In the genomic region with DNA sequence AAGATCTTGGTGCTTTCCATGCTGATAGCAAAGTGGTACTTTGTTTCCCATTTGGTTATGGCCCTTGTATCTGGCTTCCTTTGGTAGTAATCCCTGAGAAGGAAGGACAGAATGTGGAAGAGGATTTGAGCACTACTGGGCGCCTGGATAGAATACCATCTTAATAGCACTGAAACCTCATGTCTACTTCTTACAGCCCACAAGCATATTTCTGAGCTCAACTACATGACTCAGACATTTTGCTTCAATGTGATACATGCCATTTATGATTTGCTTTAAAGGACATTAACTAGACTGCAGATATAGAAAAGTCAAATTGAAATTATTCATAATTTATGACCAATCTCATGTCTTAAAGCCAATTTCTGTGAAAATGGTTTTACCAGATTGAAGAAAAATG, we compare ENCODE assay signal across 14 cellular contexts.
DNase-seq lines count a peak whose midpoint lies in the region; ATAC-seq and TF ChIP-seq lines count a peak whose summit lies in the region.
"Had no signal": no experiment of that assay in that cellular context is flagged by ENCODE, and none has a peak within 500 bp of the region (broad histone marks: within the 10 kb centered on the region; RNA-seq: fewer than 3 reads in every experiment).

No MANE protein-coding gene starts in this region.

- no peak overlapping the region for H2AFZ ChIP-seq in OCI-LY7 (ENCODE audit: low read length)

- H3K79me2 ChIP-seq in OCI-LY7 (ENCODE audit: insufficient read depth, low read depth, low read length), result no peaks in the 10 kb centered on the region

- H3K27me3 ChIP-seq in adipocyte (replicated peaks; ENCODE audit: control insufficient read depth, insufficient read depth, low read length), result no peaks in the 10 kb centered on the region

- no peaks in the 10 kb centered on the region for H3K4me1 Mint-ChIP-seq in nephron progenitor cell
- H3K4me1 Mint-ChIP-seq in activated T-cell treated with anti-CD3 and anti-CD28 coated beads, Interleukin-2, amount 50 U/mL, for 4 hours (ENCODE audit: low read depth), result no peaks in the 10 kb centered on the region

- H3K36me3 ChIP-seq in adipocyte (ENCODE audit: control insufficient read depth, insufficient read depth, low read length, severe bottlenecking), result no peaks in the 10 kb centered on the region
- H3K36me3 ChIP-seq in OCI-LY7 (ENCODE audit: insufficient read depth, low read length), result no peaks in the 10 kb centered on the region

- no peaks in the 10 kb centered on the region for H3K9me3 Mint-ChIP-seq in nephron progenitor cell
- H3K9me3 Mint-ChIP-seq in activated T-cell treated with anti-CD3 and anti-CD28 coated beads, Interleukin-2, amount 50 U/mL, for 4 hours, result peaks cover 3% of the 10 kb centered on the region

- CTCF ChIA-PET in OCI-LY7 (lab: Charles Lee; ENCODE audit: unreplicated experiment), result no interaction called here

- no peak overlapping the region for H3K27ac Mint-ChIP-seq in nephron progenitor cell

- H3K4me2 ChIP-seq in OCI-LY7 (ENCODE audit: low read length), result no peak overlapping the region
- H3K4me2 ChIP-seq: KMS-11 had no signal

- H3K9ac ChIP-seq in adipocyte (ENCODE audit: low read length), result no peak overlapping the region
- H3K9ac ChIP-seq: KMS-11 had no signal

- no TSS peak for BruUV-seq in OCI-LY7 (replicated peaks; lab: Mats Ljungman, UMichigan)

- DNase-seq in EH (ENCODE audit: low read depth), result peak; percentile 81
- peak; percentile 64 for DNase-seq in adipocyte (ENCODE audit: low read depth)
- peak; percentile 75 for DNase-seq in fibroblast of peridontal ligament (ENCODE audit: extremely low read depth)
- DNase-seq in stromal cell of bone marrow (ENCODE audit: low read depth), result peak; percentile 38
- no peak for DNase-seq in OCI-LY7 (ENCODE audit: low spot score)
- no peak for DNase-seq in nephron progenitor cell
- no peak for DNase-seq in activated T-cell treated with anti-CD3 and anti-CD28 coated beads, Interleukin-2, amount 50 U/mL, for 4 hours
- DNase-seq: DMS79, GDM1, NCI-H1930, NCI-H2171, NCI-H446 treated with DMSO at 0.1 percent for 48 hours had no signal

- H3K27ac ChIP-seq in OCI-LY7 (ENCODE audit: low read depth, low read length, poor library complexity, severe bottlenecking), result no peak overlapping the region
- H3K27ac ChIP-seq: KMS-11, SK-N-MC had no signal

- TF ChIP-seq CTCF in OCI-LY7 (conservative IDR thresholded peaks at IDR 0.05; ENCODE audit: low read length), result no peak
- no peak for TF ChIP-seq CTCF in nephron progenitor cell (IDR thresholded peaks at IDR 0.05)

- H3K4me3 Mint-ChIP-seq in nephron progenitor cell, result no peak overlapping the region
- no peak overlapping the region for H3K4me3 Mint-ChIP-seq in activated T-cell treated with anti-CD3 and anti-CD28 coated beads, Interleukin-2, amount 50 U/mL, for 4 hours

- H3K4me1 ChIP-seq in adipocyte (ENCODE audit: control insufficient read depth, insufficient read depth, low read length), result peaks cover 34% of the 10 kb centered on the region
- H3K4me1 ChIP-seq in OCI-LY7 (ENCODE audit: insufficient read depth, low read length, poor library complexity, severe bottlenecking), result no peaks in the 10 kb centered on the region

- H3K4me3 ChIP-seq in adipocyte (ENCODE audit: low read length), result no peak overlapping the region
- H3K4me3 ChIP-seq in OCI-LY7 (ENCODE audit: low read depth, low read length, poor library complexity, severe bottlenecking), result no peak overlapping the region
- H3K4me3 ChIP-seq: SK-N-MC had no signal

- no peaks in the 10 kb centered on the region for H4K20me1 ChIP-seq in OCI-LY7 (ENCODE audit: insufficient read depth, low read length)

- H3K27me3 Mint-ChIP-seq in nephron progenitor cell (ENCODE audit: low read depth, poor library complexity), result peaks cover 3% of the 10 kb centered on the region
- H3K27me3 Mint-ChIP-seq in activated T-cell treated with anti-CD3 and anti-CD28 coated beads, Interleukin-2, amount 50 U/mL, for 4 hours (ENCODE audit: low read depth), result no peaks in the 10 kb centered on the region

- no peaks in the 10 kb centered on the region for H3K9me2 ChIP-seq in OCI-LY7 (ENCODE audit: insufficient read depth, low read length)

- POLR2A ChIA-PET in OCI-LY7 (lab: Charles Lee), result no interaction called here

- H3K36me3 Mint-ChIP-seq in nephron progenitor cell (ENCODE audit: low read depth), result no peaks in the 10 kb centered on the region
- H3K36me3 Mint-ChIP-seq in activated T-cell treated with anti-CD3 and anti-CD28 coated beads, Interleukin-2, amount 50 U/mL, for 4 hours (ENCODE audit: insufficient read depth), result no peaks in the 10 kb centered on the region

- H3K9me3 ChIP-seq in adipocyte (ENCODE audit: control insufficient read depth, low read length) (no peaks in the 10 kb centered on the region), OCI-LY7 (ENCODE audit: low read length) (no peaks in the 10 kb centered on the region)

- intact Hi-C loops in OCI-LY7 (cut with micrococcal nuclease; ENCODE audit: unreplicated experiment), result no loop called here

- ATAC-seq in activated T-cell treated with anti-CD3 and anti-CD28 coated beads, Interleukin-2, amount 50 U/mL, for 4 hours, result no peak

Comparison
In these comparisons a context has a peak if more than half of its experiments do, and no peak if none do; other contexts are left out.
1. DNase-seq: peak in EH (single experiment), adipocyte (single experiment), fibroblast of peridontal ligament (single experiment) and stromal cell of bone marrow (single experiment); none in OCI-LY7 (single experiment), nephron progenitor cell (single experiment) and activated T-cell treated with anti-CD3 and anti-CD28 coated beads, Interleukin-2, amount 50 U/mL, for 4 hours (single experiment).